In genomic region chr6:36539814-36540568, GRCh38 we compare ENCODE assay signal across 20 cellular contexts. TPM values are rescaled to one million over a fixed set of nuclear protein-coding genes. Genes with fewer than 3 reads are reported as not detected.
DNase-seq lines count a peak whose midpoint lies in the region; ATAC-seq and TF ChIP-seq lines count a peak whose summit lies in the region.
"Had no signal": no experiment of that assay in that cellular context is flagged by ENCODE, and none has a peak within 500 bp of the region (broad histone marks: within the 10 kb centered on the region; RNA-seq: fewer than 3 reads in every experiment).

No MANE protein-coding gene starts in this region.

- peaks cover 61 to 84% (median 82%) of the 10 kb centered on the region in 3 donors for H3K4me1 Mint-ChIP-seq in CD8-positive, alpha-beta memory T cell
- H3K4me1 Mint-ChIP-seq in activated naive CD8-positive, alpha-beta T cell treated with anti-CD3 and anti-CD28 coated beads, Interleukin-2, amount 10 ng/mL, durations not matched to agents 7 days and 5 days: peaks cover 45% of the 10 kb centered on the region

- no peaks in the 10 kb centered on the region for H3K27me3 Mint-ChIP-seq in CD8-positive, alpha-beta memory T cell
- H3K27me3 Mint-ChIP-seq in activated naive CD8-positive, alpha-beta T cell treated with anti-CD3 and anti-CD28 coated beads, Interleukin-2, amount 10 ng/mL, durations not matched to agents 7 days and 5 days: no peaks in the 10 kb centered on the region

- peak overlapping the region in 7 of 8 donors; percentile 67 to 92 (median 82) for H3K27ac Mint-ChIP-seq in CD8-positive, alpha-beta memory T cell
- H3K27ac Mint-ChIP-seq in activated naive CD8-positive, alpha-beta T cell treated with anti-CD3 and anti-CD28 coated beads, Interleukin-2, amount 10 ng/mL, durations not matched to agents 7 days and 5 days: peak overlapping the region; percentile 82

- no peak for DNase-seq in AG04450 (ENCODE audit: low read depth, low spot score)
- DNase-seq in CD8-positive, alpha-beta memory T cell: peak in 2 of 5 donors; percentile 60 to 72
- DNase-seq in activated naive CD8-positive, alpha-beta T cell treated with anti-CD3 and anti-CD28 coated beads, Interleukin-2, amount 10 ng/mL, durations not matched to agents 7 days and 5 days: no peak
- DNase-seq in right atrium auricular region (ENCODE audit: low spot score): no peak
- DNase-seq in GM10266 (ENCODE audit: extremely low spot score): no peak
- DNase-seq: aorta, C1 segment of cervical spinal cord, dorsolateral prefrontal cortex, EL, GM23248, Kasumi-1, midbrain, NCI-H1930, NCI-H748 treated with DMSO at 0.1 percent for 48 hours, RPMI8226, T1000 had no signal

- peaks cover 16 to 74% (median 17%) of the 10 kb centered on the region in 3 donors for H3K36me3 Mint-ChIP-seq in CD8-positive, alpha-beta memory T cell
- H3K36me3 Mint-ChIP-seq in activated naive CD8-positive, alpha-beta T cell treated with anti-CD3 and anti-CD28 coated beads, Interleukin-2, amount 10 ng/mL, durations not matched to agents 7 days and 5 days: peaks cover 51% of the 10 kb centered on the region

- CTCF ChIA-PET in AG04450 (lab: Charles Lee): no interaction called here
- CTCF ChIA-PET in CD8-positive, alpha-beta memory T cell (lab: Charles Lee): no interaction called here

- H3K9me3 ChIP-seq in AG04450 (ENCODE audit: control insufficient read depth, insufficient read depth, low read length): no peaks in the 10 kb centered on the region
- H3K9me3 ChIP-seq in CD8-positive, alpha-beta memory T cell (ENCODE audit: low read length): no peaks in the 10 kb centered on the region
- H3K9me3 ChIP-seq in right atrium auricular region: no peaks in the 10 kb centered on the region
- H3K9me3 ChIP-seq: prostate gland had no signal

- no peaks in the 10 kb centered on the region for H3K9me3 Mint-ChIP-seq in CD8-positive, alpha-beta memory T cell
- H3K9me3 Mint-ChIP-seq in activated naive CD8-positive, alpha-beta T cell treated with anti-CD3 and anti-CD28 coated beads, Interleukin-2, amount 10 ng/mL, durations not matched to agents 7 days and 5 days: no peaks in the 10 kb centered on the region

- ATAC-seq in activated naive CD8-positive, alpha-beta T cell treated with anti-CD3 and anti-CD28 coated beads, Interleukin-2, amount 10 ng/mL, durations not matched to agents 7 days and 5 days (ENCODE audit: low read depth): peak; percentile 76
- ATAC-seq in GM18861 (IDR thresholded peaks at IDR 0.05; ENCODE audit: unreplicated experiment) (no peak), HG02840 (IDR thresholded peaks at IDR 0.05; ENCODE audit: low FRiP score, unreplicated experiment) (no peak), HG03095 (IDR thresholded peaks at IDR 0.05; ENCODE audit: unreplicated experiment) (no peak)

- peak overlapping the region; percentile 14 to 68 (median 42) for H3K4me3 Mint-ChIP-seq in CD8-positive, alpha-beta memory T cell
- peak overlapping the region; percentile 30 for H3K4me3 Mint-ChIP-seq in activated naive CD8-positive, alpha-beta T cell treated with anti-CD3 and anti-CD28 coated beads, Interleukin-2, amount 10 ng/mL, durations not matched to agents 7 days and 5 days

- H3K4me1 ChIP-seq in CD8-positive, alpha-beta memory T cell (ENCODE audit: insufficient read depth, low read length): peaks cover 68% of the 10 kb centered on the region
- peaks cover 0 to 22% of the 10 kb centered on the region in 2 donors for H3K4me1 ChIP-seq in right atrium auricular region

- peaks cover 38% of the 10 kb centered on the region for H3K36me3 ChIP-seq in CD8-positive, alpha-beta memory T cell (ENCODE audit: insufficient read depth, low read length)
- H3K36me3 ChIP-seq in right atrium auricular region: peaks cover 25% of the 10 kb centered on the region
- H3K36me3 ChIP-seq: prostate gland had no signal

- POLR2A ChIA-PET in AG04450 (lab: Yijun Ruan, JAX): no interaction called here
- POLR2A ChIA-PET in CD8-positive, alpha-beta memory T cell (lab: Charles Lee): no interaction called here
- POLR2A ChIA-PET in activated naive CD8-positive, alpha-beta T cell treated with anti-CD3 and anti-CD28 coated beads, Interleukin-2, amount 10 ng/mL, durations not matched to agents 7 days and 5 days (lab: Charles Lee): interaction anchor here (0.9 to 1.0 kb wide), 2 partner anchors 55 to 56 kb away, joined by 3 read pairs; no protein-coding TSS in a partner anchor

- H3K27me3 ChIP-seq in AG04450 (ENCODE audit: control insufficient read depth, insufficient read depth, low read length): no peaks in the 10 kb centered on the region
- H3K27me3 ChIP-seq in CD8-positive, alpha-beta memory T cell (ENCODE audit: insufficient read depth, low read length, poor library complexity, severe bottlenecking): no peaks in the 10 kb centered on the region
- no peaks in the 10 kb centered on the region for H3K27me3 ChIP-seq in right atrium auricular region
- H3K27me3 ChIP-seq: dorsolateral prefrontal cortex had no signal

- H3K4me3 ChIP-seq in AG04450 (ENCODE audit: low read depth, low read length) (no peak overlapping the region), right atrium auricular region (no peak overlapping the region)
- peak overlapping the region; percentile 26 for H3K4me3 ChIP-seq in CD8-positive, alpha-beta memory T cell (ENCODE audit: low read length)
- H3K4me3 ChIP-seq: dorsolateral prefrontal cortex, GM23248, prostate gland had no signal

- no peak overlapping the region for H3K27ac ChIP-seq in AG04450 (ENCODE audit: low read depth, low read length)
- peak overlapping the region; percentile 51 for H3K27ac ChIP-seq in CD8-positive, alpha-beta memory T cell (ENCODE audit: low read depth, low read length)
- peak overlapping the region; percentile 46 to 89 for H3K27ac ChIP-seq in right atrium auricular region
- H3K27ac ChIP-seq: dorsolateral prefrontal cortex, GM23248, prostate gland had no signal

- TF ChIP-seq CTCF in AG04450 (IDR thresholded peaks at IDR 0.05; ENCODE audit: low read depth, low read length) (peak; percentile 31), right atrium auricular region (IDR thresholded peaks at IDR 0.05) (peak in 1 of 2 donors; percentile 48), GM10266 (IDR thresholded peaks at IDR 0.05; ENCODE audit: control insufficient read depth, insufficient read depth, low read depth, missing control alignments) (no peak)

RNA-seq across cellular contexts. Expression of gene STK38, which starts 7.3 kb away (rescaled TPM):
- polyA plus RNA-seq in AG04450 (2011; rRNA removed): 27.1 and 34.9 TPM in 2 replicates
- 14.7 and 17.3 TPM in 2 replicates for polyA minus RNA-seq in AG04450 (2011; rRNA and poly(A)+ RNA removed)
- 10 to 100 TPM; 44.9 to 47.6 TPM for total RNA-seq in CD8-positive, alpha-beta memory T cell
- 110 TPM for polyA plus RNA-seq in CD8-positive, alpha-beta memory T cell
- total RNA-seq in activated naive CD8-positive, alpha-beta T cell treated with anti-CD3 and anti-CD28 coated beads, Interleukin-2, amount 10 ng/mL, durations not matched to agents 7 days and 5 days: 10 to 100 TPM; 86.5 to 95.3 TPM
- 10 to 100 TPM; 16.1 to 17.6 TPM for total RNA-seq in right atrium auricular region

RNA-seq across cellular contexts. Expression of gene SRSF3, which starts 54.2 kb away (rescaled TPM):
- 317 and 423 TPM in 2 replicates for polyA plus RNA-seq in AG04450 (2011; rRNA removed)
- polyA minus RNA-seq in AG04450 (2011; rRNA and poly(A)+ RNA removed): 181 and 213 TPM in 2 replicates
- 100 to 1,000 TPM; 572 to 579 TPM for total RNA-seq in CD8-positive, alpha-beta memory T cell
- 370 TPM for polyA plus RNA-seq in CD8-positive, alpha-beta memory T cell
- 100 to 1,000 TPM; 389 to 396 TPM for total RNA-seq in activated naive CD8-positive, alpha-beta T cell treated with anti-CD3 and anti-CD28 coated beads, Interleukin-2, amount 10 ng/mL, durations not matched to agents 7 days and 5 days
- 10 to 100 TPM; 51.4 to 97.2 TPM for total RNA-seq in right atrium auricular region
